8 cellular contexts compared by ENCODE assay signal in genomic region chr11:45804806-45805304, GRCh38.
A peak's percentile ranks its signal among the peaks of the same experiment; 100 is the strongest.
DNase-seq lines count a peak whose midpoint lies in the region; ATAC-seq lines count a peak whose summit lies in the region.

TSS of gene SLC35C1 (plus strand) at chr11:45805149. CDS start at chr11:45805802, 653 bp downstream.

- no peaks in the 10 kb centered on the region for H3K36me3 ChIP-seq in mucosa of stomach (ENCODE audit: control insufficient read depth, insufficient read depth, low read length)

- H3K4me3 ChIP-seq in mucosa of stomach (ENCODE audit: low read length), result peak within 1 kb of the TSS; percentile 81

- H3K9me3 ChIP-seq in mucosa of stomach (ENCODE audit: control insufficient read depth, low read length), result no peaks in the 10 kb centered on the region

- peak within 1 kb of the TSS; percentile 98 for H3K9ac ChIP-seq in mucosa of stomach (ENCODE audit: low read length)

- H3K27ac ChIP-seq in epithelial cell of prostate, result peak within 1 kb of the TSS; percentile 70

- no peaks in the 10 kb centered on the region for H3K27me3 ChIP-seq in mucosa of stomach (ENCODE audit: control insufficient read depth, insufficient read depth, low read length)

- DNase-seq in DMS114 treated with DMSO at 0.1 percent for 48 hours (lab: John Stamatoyannopoulos, UW; ENCODE audit: unreplicated experiment), result peak; percentile 80
- DNase-seq in HuH-7.5 (ENCODE audit: low spot score), result peak; percentile 83
- peak; percentile 49 for DNase-seq in OCI-M2 (lab: John Stamatoyannopoulos, UW; ENCODE audit: unreplicated experiment)
- peak; percentile 96 for DNase-seq in activated T-cell treated with anti-CD3 and anti-CD28 coated beads for 48 hours (ENCODE audit: low read depth)
- DNase-seq in epithelial cell of prostate (ENCODE audit: low read depth, low spot score), result peak; percentile 68
- peak; percentile 89 to 94 for DNase-seq in stimulated activated CD8-positive, alpha-beta memory T cell treated with anti-CD3 and anti-CD28 coated beads, Interleukin-7, amount 100 ng/mL, for 1 hour (ENCODE audit: low read depth in 2 of 2)

- peak; percentile 93 for ATAC-seq in GM21526 (IDR thresholded peaks at IDR 0.05; ENCODE audit: low FRiP score, unreplicated experiment)

- peaks cover 53% of the 10 kb centered on the region for H3K4me1 ChIP-seq in mucosa of stomach (ENCODE audit: control insufficient read depth, insufficient read depth, low read length)

Comparison
In these comparisons a context has a peak if more than half of its experiments do, and no peak if none do; other contexts are left out.
1. Peak in every context shown above with its lines: DNase-seq, ATAC-seq, H3K4me3 ChIP-seq and H3K27ac ChIP-seq.